Comparison of ENCODE assay signal across 23 cellular contexts in the genomic region with DNA sequence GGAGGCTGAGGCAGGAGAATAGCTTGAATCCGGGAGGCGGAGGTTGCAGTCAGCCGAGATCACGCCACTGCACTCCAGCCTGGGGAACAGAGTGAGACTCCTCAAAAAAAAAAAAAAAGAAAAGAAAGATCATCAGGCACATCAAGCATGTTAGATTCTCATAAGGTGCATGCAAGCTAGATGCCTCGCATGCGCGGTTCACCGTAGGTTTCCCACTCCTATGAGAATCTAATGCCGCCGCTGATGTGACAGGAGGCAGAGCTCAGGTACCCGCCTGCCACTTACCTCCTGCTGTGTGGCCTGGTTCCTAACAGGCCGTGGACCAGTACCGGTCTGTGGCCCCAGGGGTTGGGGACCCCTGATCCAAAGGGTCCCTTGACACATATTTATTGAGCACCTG. TPM values are rescaled to one million over a fixed set of nuclear protein-coding genes. Genes with fewer than 3 reads are reported as not detected.
DNase-seq lines count a peak whose midpoint lies in the region; ATAC-seq, FAIRE-seq and TF ChIP-seq lines count a peak whose summit lies in the region.
"Had no signal": no experiment of that assay in that cellular context is flagged by ENCODE, and none has a peak within 500 bp of the region (broad histone marks: within the 10 kb centered on the region; RNA-seq: fewer than 3 reads in every experiment).

No MANE protein-coding gene starts in this region.

- no peak overlapping the region for H3K4me3 ChIP-seq in colonic mucosa
- H3K4me3 ChIP-seq in kidney (ENCODE audit: low read length in 2 of 2): no peak overlapping the region
- H3K4me3 ChIP-seq: SJSA1 had no signal

- no peak for DNase-seq in colonic mucosa
- no peak for DNase-seq in kidney
- no peak for DNase-seq in progenitor cell of endocrine pancreas (ENCODE audit: low spot score, unreplicated experiment)
- no peak for DNase-seq in activated T-cell treated with anti-CD3 and anti-CD28 coated beads, Interleukin-2, amount 50 U/mL, for 24 hours
- DNase-seq in NCI-H524 treated with DMSO at 0.1 percent for 48 hours (lab: John Stamatoyannopoulos, UW): no peak
- no peak for DNase-seq in NCI-H226
- DNase-seq: ACHN, DMS53, GDM1, GOT3, NCI-H1105, NCI-H146, NCI-H2029, NCI-H345, NCI-H526 had no signal

- peaks cover 22% of the 10 kb centered on the region for H3K36me3 Mint-ChIP-seq in progenitor cell of endocrine pancreas (ENCODE audit: insufficient read depth)
- H3K36me3 Mint-ChIP-seq in activated T-cell treated with anti-CD3 and anti-CD28 coated beads, Interleukin-2, amount 50 U/mL, for 24 hours (ENCODE audit: low read depth): peaks cover 22% of the 10 kb centered on the region

- no peak for ATAC-seq in HG03097 (IDR thresholded peaks at IDR 0.05; ENCODE audit: low FRiP score, unreplicated experiment)

- peak overlapping the region; percentile 81 for H3K27ac Mint-ChIP-seq in progenitor cell of endocrine pancreas
- no peak overlapping the region for H3K27ac Mint-ChIP-seq in activated T-cell treated with anti-CD3 and anti-CD28 coated beads, Interleukin-2, amount 50 U/mL, for 24 hours

- intact Hi-C loops in colonic mucosa (cut with DNase I) (no loop called here), kidney (cut with DNase I) (no loop called here)

- TF ChIP-seq CTCF in colonic mucosa (IDR thresholded peaks at IDR 0.05) (no peak), kidney (IDR thresholded peaks at IDR 0.05; ENCODE audit: borderline replicate concordance, extremely low read depth, insufficient read depth) (no peak), progenitor cell of endocrine pancreas (IDR thresholded peaks at IDR 0.05; ENCODE audit: unreplicated experiment) (no peak)

- H3K27me3 ChIP-seq in colonic mucosa: no peaks in the 10 kb centered on the region
- H3K27me3 ChIP-seq: SJSA1 had no signal

- H3K9me3 ChIP-seq in colonic mucosa: no peaks in the 10 kb centered on the region
- H3K9me3 ChIP-seq in kidney (ENCODE audit: control insufficient read depth in 1 of 2, low read length in 2 of 2): no peaks in the 10 kb centered on the region
- H3K9me3 ChIP-seq: SJSA1 had no signal

- H3K27me3 Mint-ChIP-seq in progenitor cell of endocrine pancreas: no peaks in the 10 kb centered on the region
- H3K27me3 Mint-ChIP-seq in activated T-cell treated with anti-CD3 and anti-CD28 coated beads, Interleukin-2, amount 50 U/mL, for 24 hours: no peaks in the 10 kb centered on the region

- peak overlapping the region; percentile 44 for H3K27ac ChIP-seq in colonic mucosa
- peak overlapping the region; percentile 2 to 38 for H3K27ac ChIP-seq in kidney (ENCODE audit: low read depth in 2 of 2, low read length in 2 of 2)
- H3K27ac ChIP-seq: C4-2B, KMS-11, SJSA1 had no signal

- no peaks in the 10 kb centered on the region for H3K9me3 Mint-ChIP-seq in progenitor cell of endocrine pancreas (ENCODE audit: low read depth)
- H3K9me3 Mint-ChIP-seq in activated T-cell treated with anti-CD3 and anti-CD28 coated beads, Interleukin-2, amount 50 U/mL, for 24 hours: no peaks in the 10 kb centered on the region

- no peak overlapping the region for H3K4me3 Mint-ChIP-seq in progenitor cell of endocrine pancreas (ENCODE audit: low read depth)
- H3K4me3 Mint-ChIP-seq in activated T-cell treated with anti-CD3 and anti-CD28 coated beads, Interleukin-2, amount 50 U/mL, for 24 hours: no peak overlapping the region

- FAIRE-seq in kidney (lab: Jason Lieb, UNC): no peak
- FAIRE-seq: D721Med, HTR-8/SVneo, RCC 7860 had no signal

- H3K36me3 ChIP-seq in colonic mucosa: no peaks in the 10 kb centered on the region
- peaks cover 0 to 6% of the 10 kb centered on the region in 2 donors for H3K36me3 ChIP-seq in kidney (ENCODE audit: control insufficient read depth in 1 of 2, insufficient read depth in 2 of 2, low read length in 2 of 2)
- H3K36me3 ChIP-seq: SJSA1 had no signal

- peaks cover 72% of the 10 kb centered on the region for H3K4me1 Mint-ChIP-seq in progenitor cell of endocrine pancreas (ENCODE audit: low read depth)
- peaks cover 59% of the 10 kb centered on the region for H3K4me1 Mint-ChIP-seq in activated T-cell treated with anti-CD3 and anti-CD28 coated beads, Interleukin-2, amount 50 U/mL, for 24 hours (ENCODE audit: low read depth)

- H3K4me1 ChIP-seq in colonic mucosa: peaks cover 24% of the 10 kb centered on the region
- peaks cover 38 to 59% of the 10 kb centered on the region in 2 donors for H3K4me1 ChIP-seq in kidney (ENCODE audit: control insufficient read depth in 1 of 2, insufficient read depth in 1 of 2, low read depth in 1 of 2, low read length in 2 of 2)
- H3K4me1 ChIP-seq: SJSA1 had no signal

- peak overlapping the region in 1 of 2 donors; percentile 64 for H3K9ac ChIP-seq in colonic mucosa (ENCODE audit: low read depth in 2 of 2, low read length in 2 of 2)
- no peak overlapping the region for H3K9ac ChIP-seq in kidney (ENCODE audit: low read length in 2 of 2)
- H3K9ac ChIP-seq: KMS-11 had no signal

RNA-seq across cellular contexts. Expression of a gene that starts 7.0 kb away (rescaled TPM):
- total RNA-seq in colonic mucosa (10 to 100 TPM; 56.0 to 63.0 TPM), kidney (95.5 TPM), progenitor cell of endocrine pancreas (65.1 and 65.7 TPM in 2 replicates)
- polyA plus RNA-seq in kidney (ENCODE audit: insufficient read depth, low read depth, low replicate concordance): 30.6 TPM

RNA-seq across cellular contexts. Expression of a gene that starts 48.2 kb away (rescaled TPM):
- 10 to 100 TPM in 1 of 2 donors, 1 to 10 TPM in 1; 5.0 to 15.2 TPM for total RNA-seq in colonic mucosa
- total RNA-seq in kidney: 52.3 TPM
- 22.3 TPM for polyA plus RNA-seq in kidney (ENCODE audit: insufficient read depth, low read depth, low replicate concordance)
- total RNA-seq in progenitor cell of endocrine pancreas: 12.5 and 15.5 TPM in 2 replicates

RNA-seq across cellular contexts. Expression of a gene that starts 51.2 kb away (rescaled TPM):
- 100 to 1,000 TPM; 121 to 162 TPM for total RNA-seq in colonic mucosa
- total RNA-seq in kidney: 88.4 TPM
- 29.1 TPM for polyA plus RNA-seq in kidney (ENCODE audit: insufficient read depth, low read depth, low replicate concordance)
- total RNA-seq in progenitor cell of endocrine pancreas: 0.18 TPM in 1 of 2 replicates, not detected in the other
- total RNA-seq: OCI-LY7 had no signal

Comparison
In these comparisons a context has a peak if more than half of its experiments do, and no peak if none do; other contexts are left out.
1. RNA of a gene that starts 51.2 kb away (total RNA-seq): 121 to 162 TPM in colonic mucosa and 88.4 TPM in kidney (single experiment); 0.18 TPM in progenitor cell of endocrine pancreas; every median in the first group is over 10 times any median in the second.